In genomic region chr3:177429066-177429465, GRCh38 we compare ENCODE assay signal across 2 cellular contexts.
TF ChIP-seq lines count a peak whose summit lies in the region.

No MANE protein-coding gene starts in this region.

TF ChIP-seq in HepG2, 621 proteins besides CTCF, POLR2A, EP300 and RAD21:
- TF ChIP-seq SRF (IDR thresholded peaks at IDR 0.05; ENCODE audit: low read depth, low read length) (no peak), IRX3 (CRISPR knock-in tag; IDR thresholded peaks at IDR 0.05; ENCODE audit: borderline replicate concordance, low read depth) (no peak), MLLT10 (CRISPR knock-in tag; IDR thresholded peaks at IDR 0.05) (no peak), BRF2 (CRISPR knock-in tag; IDR thresholded peaks at IDR 0.05) (no peak)
- TF ChIP-seq, protein P1, sequence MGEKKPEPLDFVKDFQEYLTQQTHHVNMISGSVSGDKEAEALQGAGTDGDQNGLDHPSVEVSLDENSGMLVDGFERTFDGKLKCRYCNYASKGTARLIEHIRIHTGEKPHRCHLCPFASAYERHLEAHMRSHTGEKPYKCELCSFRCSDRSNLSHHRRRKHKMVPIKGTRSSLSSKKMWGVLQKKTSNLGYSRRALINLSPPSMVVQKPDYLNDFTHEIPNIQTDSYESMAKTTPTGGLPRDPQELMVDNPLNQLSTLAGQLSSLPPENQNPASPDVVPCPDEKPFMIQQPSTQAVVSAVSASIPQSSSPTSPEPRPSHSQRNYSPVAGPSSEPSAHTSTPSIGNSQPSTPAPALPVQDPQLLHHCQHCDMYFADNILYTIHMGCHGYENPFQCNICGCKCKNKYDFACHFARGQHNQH (CRISPR knock-in tag; IDR thresholded peaks at IDR 0.05) = no peak
- TF ChIP-seq, protein P2, sequence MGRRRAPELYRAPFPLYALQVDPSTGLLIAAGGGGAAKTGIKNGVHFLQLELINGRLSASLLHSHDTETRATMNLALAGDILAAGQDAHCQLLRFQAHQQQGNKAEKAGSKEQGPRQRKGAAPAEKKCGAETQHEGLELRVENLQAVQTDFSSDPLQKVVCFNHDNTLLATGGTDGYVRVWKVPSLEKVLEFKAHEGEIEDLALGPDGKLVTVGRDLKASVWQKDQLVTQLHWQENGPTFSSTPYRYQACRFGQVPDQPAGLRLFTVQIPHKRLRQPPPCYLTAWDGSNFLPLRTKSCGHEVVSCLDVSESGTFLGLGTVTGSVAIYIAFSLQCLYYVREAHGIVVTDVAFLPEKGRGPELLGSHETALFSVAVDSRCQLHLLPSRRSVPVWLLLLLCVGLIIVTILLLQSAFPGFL (CRISPR knock-in tag; IDR thresholded peaks at IDR 0.05) = no peak

TF ChIP-seq in H1, 55 proteins besides CTCF, POLR2A, EP300 and RAD21:
- TF ChIP-seq GABPA (IDR thresholded peaks at IDR 0.05; ENCODE audit: borderline replicate concordance, insufficient read depth, low read length) = no peak
- no peak for TF ChIP-seq CHD2 (IDR thresholded peaks at IDR 0.05; ENCODE audit: low read length)
- no peak for TF ChIP-seq CREB1 (IDR thresholded peaks at IDR 0.05)
- TF ChIP-seq RFX5 (IDR thresholded peaks at IDR 0.05; ENCODE audit: borderline replicate concordance, low read depth, low read length) = no peak
- TF ChIP-seq HDAC2 (IDR thresholded peaks at IDR 0.05; ENCODE audit: borderline replicate concordance in 1 of 2, low read depth in 2 of 2, low read length in 2 of 2) = no peak
- no peak for TF ChIP-seq SIX5 (IDR thresholded peaks at IDR 0.05; ENCODE audit: low read depth, low read length)
- TF ChIP-seq YY1 (IDR thresholded peaks at IDR 0.05; ENCODE audit: low read depth, low read length) = no peak
- no peak for TF ChIP-seq EGR1 (IDR thresholded peaks at IDR 0.05; ENCODE audit: borderline replicate concordance, low read depth, low read length)
- TF ChIP-seq ASH2L (IDR thresholded peaks at IDR 0.05; ENCODE audit: low read length) = no peak
- TF ChIP-seq CBX8 (IDR thresholded peaks at IDR 0.05; ENCODE audit: borderline replicate concordance, low read depth, low read length) = no peak
- TF ChIP-seq BACH1 (IDR thresholded peaks at IDR 0.05; ENCODE audit: low read length) = no peak
- no peak for TF ChIP-seq ATF2 (IDR thresholded peaks at IDR 0.05; ENCODE audit: low read length)
- TF ChIP-seq, protein P3, sequence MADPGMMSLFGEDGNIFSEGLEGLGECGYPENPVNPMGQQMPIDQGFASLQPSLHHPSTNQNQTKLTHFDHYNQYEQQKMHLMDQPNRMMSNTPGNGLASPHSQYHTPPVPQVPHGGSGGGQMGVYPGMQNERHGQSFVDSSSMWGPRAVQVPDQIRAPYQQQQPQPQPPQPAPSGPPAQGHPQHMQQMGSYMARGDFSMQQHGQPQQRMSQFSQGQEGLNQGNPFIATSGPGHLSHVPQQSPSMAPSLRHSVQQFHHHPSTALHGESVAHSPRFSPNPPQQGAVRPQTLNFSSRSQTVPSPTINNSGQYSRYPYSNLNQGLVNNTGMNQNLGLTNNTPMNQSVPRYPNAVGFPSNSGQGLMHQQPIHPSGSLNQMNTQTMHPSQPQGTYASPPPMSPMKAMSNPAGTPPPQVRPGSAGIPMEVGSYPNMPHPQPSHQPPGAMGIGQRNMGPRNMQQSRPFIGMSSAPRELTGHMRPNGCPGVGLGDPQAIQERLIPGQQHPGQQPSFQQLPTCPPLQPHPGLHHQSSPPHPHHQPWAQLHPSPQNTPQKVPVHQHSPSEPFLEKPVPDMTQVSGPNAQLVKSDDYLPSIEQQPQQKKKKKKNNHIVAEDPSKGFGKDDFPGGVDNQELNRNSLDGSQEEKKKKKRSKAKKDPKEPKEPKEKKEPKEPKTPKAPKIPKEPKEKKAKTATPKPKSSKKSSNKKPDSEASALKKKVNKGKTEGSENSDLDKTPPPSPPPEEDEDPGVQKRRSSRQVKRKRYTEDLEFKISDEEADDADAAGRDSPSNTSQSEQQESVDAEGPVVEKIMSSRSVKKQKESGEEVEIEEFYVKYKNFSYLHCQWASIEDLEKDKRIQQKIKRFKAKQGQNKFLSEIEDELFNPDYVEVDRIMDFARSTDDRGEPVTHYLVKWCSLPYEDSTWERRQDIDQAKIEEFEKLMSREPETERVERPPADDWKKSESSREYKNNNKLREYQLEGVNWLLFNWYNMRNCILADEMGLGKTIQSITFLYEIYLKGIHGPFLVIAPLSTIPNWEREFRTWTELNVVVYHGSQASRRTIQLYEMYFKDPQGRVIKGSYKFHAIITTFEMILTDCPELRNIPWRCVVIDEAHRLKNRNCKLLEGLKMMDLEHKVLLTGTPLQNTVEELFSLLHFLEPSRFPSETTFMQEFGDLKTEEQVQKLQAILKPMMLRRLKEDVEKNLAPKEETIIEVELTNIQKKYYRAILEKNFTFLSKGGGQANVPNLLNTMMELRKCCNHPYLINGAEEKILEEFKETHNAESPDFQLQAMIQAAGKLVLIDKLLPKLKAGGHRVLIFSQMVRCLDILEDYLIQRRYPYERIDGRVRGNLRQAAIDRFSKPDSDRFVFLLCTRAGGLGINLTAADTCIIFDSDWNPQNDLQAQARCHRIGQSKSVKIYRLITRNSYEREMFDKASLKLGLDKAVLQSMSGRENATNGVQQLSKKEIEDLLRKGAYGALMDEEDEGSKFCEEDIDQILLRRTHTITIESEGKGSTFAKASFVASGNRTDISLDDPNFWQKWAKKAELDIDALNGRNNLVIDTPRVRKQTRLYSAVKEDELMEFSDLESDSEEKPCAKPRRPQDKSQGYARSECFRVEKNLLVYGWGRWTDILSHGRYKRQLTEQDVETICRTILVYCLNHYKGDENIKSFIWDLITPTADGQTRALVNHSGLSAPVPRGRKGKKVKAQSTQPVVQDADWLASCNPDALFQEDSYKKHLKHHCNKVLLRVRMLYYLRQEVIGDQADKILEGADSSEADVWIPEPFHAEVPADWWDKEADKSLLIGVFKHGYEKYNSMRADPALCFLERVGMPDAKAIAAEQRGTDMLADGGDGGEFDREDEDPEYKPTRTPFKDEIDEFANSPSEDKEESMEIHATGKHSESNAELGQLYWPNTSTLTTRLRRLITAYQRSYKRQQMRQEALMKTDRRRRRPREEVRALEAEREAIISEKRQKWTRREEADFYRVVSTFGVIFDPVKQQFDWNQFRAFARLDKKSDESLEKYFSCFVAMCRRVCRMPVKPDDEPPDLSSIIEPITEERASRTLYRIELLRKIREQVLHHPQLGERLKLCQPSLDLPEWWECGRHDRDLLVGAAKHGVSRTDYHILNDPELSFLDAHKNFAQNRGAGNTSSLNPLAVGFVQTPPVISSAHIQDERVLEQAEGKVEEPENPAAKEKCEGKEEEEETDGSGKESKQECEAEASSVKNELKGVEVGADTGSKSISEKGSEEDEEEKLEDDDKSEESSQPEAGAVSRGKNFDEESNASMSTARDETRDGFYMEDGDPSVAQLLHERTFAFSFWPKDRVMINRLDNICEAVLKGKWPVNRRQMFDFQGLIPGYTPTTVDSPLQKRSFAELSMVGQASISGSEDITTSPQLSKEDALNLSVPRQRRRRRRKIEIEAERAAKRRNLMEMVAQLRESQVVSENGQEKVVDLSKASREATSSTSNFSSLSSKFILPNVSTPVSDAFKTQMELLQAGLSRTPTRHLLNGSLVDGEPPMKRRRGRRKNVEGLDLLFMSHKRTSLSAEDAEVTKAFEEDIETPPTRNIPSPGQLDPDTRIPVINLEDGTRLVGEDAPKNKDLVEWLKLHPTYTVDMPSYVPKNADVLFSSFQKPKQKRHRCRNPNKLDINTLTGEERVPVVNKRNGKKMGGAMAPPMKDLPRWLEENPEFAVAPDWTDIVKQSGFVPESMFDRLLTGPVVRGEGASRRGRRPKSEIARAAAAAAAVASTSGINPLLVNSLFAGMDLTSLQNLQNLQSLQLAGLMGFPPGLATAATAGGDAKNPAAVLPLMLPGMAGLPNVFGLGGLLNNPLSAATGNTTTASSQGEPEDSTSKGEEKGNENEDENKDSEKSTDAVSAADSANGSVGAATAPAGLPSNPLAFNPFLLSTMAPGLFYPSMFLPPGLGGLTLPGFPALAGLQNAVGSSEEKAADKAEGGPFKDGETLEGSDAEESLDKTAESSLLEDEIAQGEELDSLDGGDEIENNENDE (IDR thresholded peaks at IDR 0.05; ENCODE audit: insufficient replicate concordance, low read length) = no peak
- TF ChIP-seq TBP (IDR thresholded peaks at IDR 0.05; ENCODE audit: low read depth, low read length) = no peak
- TF ChIP-seq CTBP2 (IDR thresholded peaks at IDR 0.05; ENCODE audit: borderline replicate concordance, insufficient read depth, insufficient read length, low read length) = no peak
- no peak for TF ChIP-seq SUZ12 (IDR thresholded peaks at IDR 0.05; ENCODE audit: low read length)
- TF ChIP-seq, protein P4, sequence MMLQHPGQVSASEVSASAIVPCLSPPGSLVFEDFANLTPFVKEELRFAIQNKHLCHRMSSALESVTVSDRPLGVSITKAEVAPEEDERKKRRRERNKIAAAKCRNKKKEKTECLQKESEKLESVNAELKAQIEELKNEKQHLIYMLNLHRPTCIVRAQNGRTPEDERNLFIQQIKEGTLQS (IDR thresholded peaks at IDR 0.05; ENCODE audit: insufficient read depth, low read depth, low read length) = no peak
- TF ChIP-seq KDM4A (IDR thresholded peaks at IDR 0.05; ENCODE audit: low read depth, low read length, severe bottlenecking) = no peak
- TF ChIP-seq JUN (IDR thresholded peaks at IDR 0.05; ENCODE audit: low read depth, low read length) = no peak
- no peak for TF ChIP-seq POLR2AphosphoS5 (IDR thresholded peaks at IDR 0.05; ENCODE audit: low read depth, low read length)
